In the genomic region with DNA sequence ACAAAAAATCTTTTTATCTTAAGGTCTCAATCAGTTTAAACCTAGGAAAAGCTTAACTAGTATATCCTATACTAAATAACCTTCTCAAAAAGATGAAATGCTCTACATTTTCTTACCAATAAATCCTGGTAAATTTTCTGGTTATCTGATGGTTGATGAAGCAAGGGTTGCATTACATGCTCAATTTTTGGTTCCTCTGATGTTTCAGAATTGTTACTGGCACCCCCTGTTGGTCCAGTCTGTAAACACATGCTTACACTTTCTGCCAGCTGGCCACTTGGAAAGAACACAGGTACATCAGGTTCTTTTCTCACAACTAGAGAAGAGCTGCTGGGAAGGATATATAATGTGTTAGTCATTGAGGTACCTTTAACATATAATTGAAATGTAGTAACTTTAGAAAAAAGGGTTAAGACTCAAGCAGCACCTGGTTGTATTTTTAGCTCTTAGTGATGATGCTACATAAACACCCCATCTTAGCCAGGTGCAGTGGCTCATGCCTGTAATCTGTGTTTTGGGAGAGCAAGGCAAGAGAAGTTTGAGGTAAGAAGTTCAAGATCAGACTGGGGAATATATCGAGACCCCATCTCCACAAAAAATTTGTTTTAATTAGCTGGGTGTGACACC, we compare ENCODE assay signal across 9 cellular contexts.
DNase-seq lines count a peak whose midpoint lies in the region; ATAC-seq and TF ChIP-seq lines count a peak whose summit lies in the region.
"Had no signal": no experiment of that assay in that cellular context is flagged by ENCODE, and none has a peak within 500 bp of the region (broad histone marks: within the 10 kb centered on the region; RNA-seq: fewer than 3 reads in every experiment).

No MANE protein-coding gene starts in this region.

- H3K4me1 ChIP-seq in OCI-LY3 (ENCODE audit: low read length) (no peaks in the 10 kb centered on the region), adipocyte (ENCODE audit: control insufficient read depth, insufficient read depth, low read length) (no peaks in the 10 kb centered on the region)
- H3K4me1 ChIP-seq: BLaER1 treated with 17β-estradiol and CSF1 and Interleukin-3, amounts not matched to agents 10 nM and 100 nM had no signal

- H3K36me3 ChIP-seq in OCI-LY3 (replicated peaks; ENCODE audit: low read depth, low read length): peaks cover 3% of the 10 kb centered on the region
- peaks cover 4% of the 10 kb centered on the region for H3K36me3 ChIP-seq in adipocyte (ENCODE audit: control insufficient read depth, insufficient read depth, low read length, severe bottlenecking)

- no peak overlapping the region for H2AFZ ChIP-seq in OCI-LY3 (ENCODE audit: low read depth, low read length)

- no peak overlapping the region for H3K9ac ChIP-seq in OCI-LY3 (ENCODE audit: low read length)
- no peak overlapping the region for H3K9ac ChIP-seq in adipocyte (ENCODE audit: low read length)
- H3K9ac ChIP-seq: BLaER1 treated with 17β-estradiol and CSF1 and Interleukin-3, amounts not matched to agents 10 nM and 100 nM had no signal

- no peaks in the 10 kb centered on the region for H3K27me3 ChIP-seq in OCI-LY3 (ENCODE audit: low read depth, low read length)
- H3K27me3 ChIP-seq in adipocyte (replicated peaks; ENCODE audit: control insufficient read depth, insufficient read depth, low read length): no peaks in the 10 kb centered on the region
- H3K27me3 ChIP-seq: BLaER1 treated with 17β-estradiol and CSF1 and Interleukin-3, amounts not matched to agents 10 nM and 100 nM had no signal

- DNase-seq in NCI-H1092 treated with DMSO at 0.1 percent for 48 hours (lab: John Stamatoyannopoulos, UW) (peak; percentile 15), NCI-H1092 (lab: John Stamatoyannopoulos, UW) (no peak), HFF-Myc (ENCODE audit: extremely low read depth, low read depth) (peak; percentile 4), adipocyte (ENCODE audit: low read depth) (peak; percentile 43), iPS-NIHi7 (ENCODE audit: extremely low spot score) (peak; percentile 69)
- DNase-seq in stimulated activated CD8-positive, alpha-beta memory T cell treated with anti-CD3 and anti-CD28 coated beads, Interleukin-15, amount 100 ng/mL, for 1 hour (ENCODE audit: low read depth): peak; percentile 11

- ATAC-seq in GM21526 (IDR thresholded peaks at IDR 0.05; ENCODE audit: low FRiP score, unreplicated experiment): no peak

- H4K20me1 ChIP-seq in OCI-LY3 (ENCODE audit: insufficient read depth, low read length): no peaks in the 10 kb centered on the region

- no peak overlapping the region for H3K4me3 ChIP-seq in HFF-Myc (replicated peaks; ENCODE audit: low read depth, low read length)
- H3K4me3 ChIP-seq in OCI-LY3 (ENCODE audit: low read length): no peak overlapping the region
- no peak overlapping the region for H3K4me3 ChIP-seq in adipocyte (ENCODE audit: low read length)
- H3K4me3 ChIP-seq: BLaER1 treated with 17β-estradiol and CSF1 and Interleukin-3, amounts not matched to agents 10 nM and 100 nM had no signal

- no peak overlapping the region for H3K27ac ChIP-seq in OCI-LY3 (ENCODE audit: low read length)
- H3K27ac ChIP-seq: BLaER1 treated with 17β-estradiol and CSF1 and Interleukin-3, amounts not matched to agents 10 nM and 100 nM had no signal

- TF ChIP-seq CTCF in HFF-Myc (IDR thresholded peaks at IDR 0.05; ENCODE audit: low read depth, low read length, missing control alignments) (peak; percentile 63), OCI-LY3 (IDR thresholded peaks at IDR 0.05; ENCODE audit: low read depth, low read length) (peak; percentile 50)

- H3K4me2 ChIP-seq in OCI-LY3 (ENCODE audit: low read length): no peak overlapping the region
- H3K4me2 ChIP-seq: BLaER1 treated with 17β-estradiol and CSF1 and Interleukin-3, amounts not matched to agents 10 nM and 100 nM had no signal

- no peaks in the 10 kb centered on the region for H3K79me2 ChIP-seq in OCI-LY3 (ENCODE audit: low read length)

- no peaks in the 10 kb centered on the region for H3K9me3 ChIP-seq in OCI-LY3 (ENCODE audit: insufficient read depth, low read length)
- no peaks in the 10 kb centered on the region for H3K9me3 ChIP-seq in adipocyte (ENCODE audit: control insufficient read depth, low read length)
- H3K9me3 ChIP-seq: BLaER1 treated with 17β-estradiol and CSF1 and Interleukin-3, amounts not matched to agents 10 nM and 100 nM had no signal
